Comparison of ENCODE assay signal across 1 cellular context in the genomic region with DNA sequence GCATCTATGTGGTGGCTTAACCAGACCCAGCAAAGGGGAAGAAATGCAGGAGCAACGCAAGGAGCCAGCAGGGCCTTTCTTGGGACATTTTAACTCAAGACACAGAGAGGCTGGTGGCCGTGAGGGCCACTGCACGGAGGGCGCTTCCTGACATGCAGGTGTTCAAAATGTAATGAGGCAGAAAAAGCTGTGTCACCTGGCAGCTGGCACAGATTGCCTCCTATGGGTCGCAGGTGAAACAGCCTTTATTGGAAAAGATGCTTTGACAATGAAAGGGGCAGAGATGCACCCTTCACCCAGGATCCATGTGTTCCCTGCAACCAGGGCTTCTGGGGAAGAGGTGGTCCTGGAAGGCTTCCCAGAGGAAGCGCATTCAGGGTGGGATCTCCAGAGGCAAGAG.
TF ChIP-seq lines count a peak whose summit lies in the region.

No MANE protein-coding gene starts in this region.

TF ChIP-seq in liver, 16 proteins besides CTCF, POLR2A, EP300 and RAD21 (continued from another document):
- TF ChIP-seq, protein P1, sequence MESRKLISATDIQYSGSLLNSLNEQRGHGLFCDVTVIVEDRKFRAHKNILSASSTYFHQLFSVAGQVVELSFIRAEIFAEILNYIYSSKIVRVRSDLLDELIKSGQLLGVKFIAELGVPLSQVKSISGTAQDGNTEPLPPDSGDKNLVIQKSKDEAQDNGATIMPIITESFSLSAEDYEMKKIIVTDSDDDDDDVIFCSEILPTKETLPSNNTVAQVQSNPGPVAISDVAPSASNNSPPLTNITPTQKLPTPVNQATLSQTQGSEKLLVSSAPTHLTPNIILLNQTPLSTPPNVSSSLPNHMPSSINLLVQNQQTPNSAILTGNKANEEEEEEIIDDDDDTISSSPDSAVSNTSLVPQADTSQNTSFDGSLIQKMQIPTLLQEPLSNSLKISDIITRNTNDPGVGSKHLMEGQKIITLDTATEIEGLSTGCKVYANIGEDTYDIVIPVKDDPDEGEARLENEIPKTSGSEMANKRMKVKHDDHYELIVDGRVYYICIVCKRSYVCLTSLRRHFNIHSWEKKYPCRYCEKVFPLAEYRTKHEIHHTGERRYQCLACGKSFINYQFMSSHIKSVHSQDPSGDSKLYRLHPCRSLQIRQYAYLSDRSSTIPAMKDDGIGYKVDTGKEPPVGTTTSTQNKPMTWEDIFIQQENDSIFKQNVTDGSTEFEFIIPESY (IDR thresholded peaks at IDR 0.05) = no peak
- TF ChIP-seq EGR1 (IDR thresholded peaks at IDR 0.05; ENCODE audit: low read depth in 2 of 2) (no peak), TAF1 (conservative IDR thresholded peaks at IDR 0.05) (no peak), YY1 (IDR thresholded peaks at IDR 0.05) (no peak)
- TF ChIP-seq, protein P2, sequence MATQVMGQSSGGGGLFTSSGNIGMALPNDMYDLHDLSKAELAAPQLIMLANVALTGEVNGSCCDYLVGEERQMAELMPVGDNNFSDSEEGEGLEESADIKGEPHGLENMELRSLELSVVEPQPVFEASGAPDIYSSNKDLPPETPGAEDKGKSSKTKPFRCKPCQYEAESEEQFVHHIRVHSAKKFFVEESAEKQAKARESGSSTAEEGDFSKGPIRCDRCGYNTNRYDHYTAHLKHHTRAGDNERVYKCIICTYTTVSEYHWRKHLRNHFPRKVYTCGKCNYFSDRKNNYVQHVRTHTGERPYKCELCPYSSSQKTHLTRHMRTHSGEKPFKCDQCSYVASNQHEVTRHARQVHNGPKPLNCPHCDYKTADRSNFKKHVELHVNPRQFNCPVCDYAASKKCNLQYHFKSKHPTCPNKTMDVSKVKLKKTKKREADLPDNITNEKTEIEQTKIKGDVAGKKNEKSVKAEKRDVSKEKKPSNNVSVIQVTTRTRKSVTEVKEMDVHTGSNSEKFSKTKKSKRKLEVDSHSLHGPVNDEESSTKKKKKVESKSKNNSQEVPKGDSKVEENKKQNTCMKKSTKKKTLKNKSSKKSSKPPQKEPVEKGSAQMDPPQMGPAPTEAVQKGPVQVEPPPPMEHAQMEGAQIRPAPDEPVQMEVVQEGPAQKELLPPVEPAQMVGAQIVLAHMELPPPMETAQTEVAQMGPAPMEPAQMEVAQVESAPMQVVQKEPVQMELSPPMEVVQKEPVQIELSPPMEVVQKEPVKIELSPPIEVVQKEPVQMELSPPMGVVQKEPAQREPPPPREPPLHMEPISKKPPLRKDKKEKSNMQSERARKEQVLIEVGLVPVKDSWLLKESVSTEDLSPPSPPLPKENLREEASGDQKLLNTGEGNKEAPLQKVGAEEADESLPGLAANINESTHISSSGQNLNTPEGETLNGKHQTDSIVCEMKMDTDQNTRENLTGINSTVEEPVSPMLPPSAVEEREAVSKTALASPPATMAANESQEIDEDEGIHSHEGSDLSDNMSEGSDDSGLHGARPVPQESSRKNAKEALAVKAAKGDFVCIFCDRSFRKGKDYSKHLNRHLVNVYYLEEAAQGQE (IDR thresholded peaks at IDR 0.05) = no peak
